Comparison of ENCODE assay signal across 17 cellular contexts in the genomic region with DNA sequence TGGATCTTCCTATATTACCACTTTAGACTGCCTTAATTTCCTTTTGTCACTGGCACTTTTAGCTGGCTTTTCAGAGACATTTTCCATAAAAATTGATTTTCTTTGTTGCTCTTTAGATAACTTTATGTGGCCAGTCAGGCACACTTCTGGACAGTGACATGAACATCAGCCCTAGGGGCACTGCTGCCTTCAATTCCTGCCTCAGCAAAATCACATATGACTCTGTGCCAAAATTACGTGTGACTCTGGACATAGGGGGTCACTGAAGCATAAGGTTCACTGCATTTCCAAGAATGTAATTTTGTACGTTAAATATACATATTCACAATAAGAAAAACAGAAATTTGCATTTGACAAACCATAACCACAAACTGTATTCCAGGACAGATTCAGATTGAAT.
A peak's percentile ranks its signal among the peaks of the same experiment; 100 is the strongest.
DNase-seq lines count a peak whose midpoint lies in the region; ATAC-seq, FAIRE-seq and TF ChIP-seq lines count a peak whose summit lies in the region.
"Had no signal": no experiment of that assay in that cellular context is flagged by ENCODE, and none has a peak within 500 bp of the region (broad histone marks: within the 10 kb centered on the region; RNA-seq: fewer than 3 reads in every experiment).

No MANE protein-coding gene starts in this region.

- DNase-seq in GM12892 (ENCODE audit: insufficient read length) (no peak), NCI-H2107 (lab: John Stamatoyannopoulos, UW) (no peak), uterus (no peak)
- no peak for DNase-seq in activated CD4-positive, CD25-positive, alpha-beta regulatory T cell (lab: John Stamatoyannopoulos, UW)
- no peak for DNase-seq in activated CD4-positive, CD25-positive, alpha-beta regulatory T cell treated with anti-CD3 and anti-CD28 coated beads, Interleukin-2, amount 50 U/mL, for 72 hours
- DNase-seq: activated naive CD4-positive, alpha-beta T cell treated with Interleukin-2 at 50 U/mL for 16 hours; GM23248; islet precursor cell; NCI-H1436; SIG-M5 had no signal

- no peaks in the 10 kb centered on the region for H3K9me3 ChIP-seq in uterus
- H3K9me3 ChIP-seq: gastroesophageal sphincter, vagina had no signal

- no peaks in the 10 kb centered on the region for H3K27me3 ChIP-seq in uterus
- H3K27me3 ChIP-seq: gastroesophageal sphincter, vagina had no signal

- no peak for TF ChIP-seq CTCF in uterus (IDR thresholded peaks at IDR 0.05)

- H3K36me3 ChIP-seq in uterus: peaks cover 0 to 2% of the 10 kb centered on the region in 2 donors

- no peak for TF ChIP-seq POLR2A in GM12892 (IDR thresholded peaks at IDR 0.05; ENCODE audit: low read depth, low read length)
- no peak for TF ChIP-seq POLR2A in uterus (IDR thresholded peaks at IDR 0.05)

- intact Hi-C loops in uterus (cut with DNase I; ENCODE audit: low total_unique reads): no loop called here

- no peaks in the 10 kb centered on the region for H3K4me1 ChIP-seq in uterus
- H3K4me1 ChIP-seq: gastroesophageal sphincter, parathyroid adenoma had no signal

- H3K4me3 ChIP-seq in uterus: no peak overlapping the region
- H3K4me3 ChIP-seq: gastroesophageal sphincter, GM23248, vagina had no signal

- peak; percentile 41 for ATAC-seq in GM19438 (IDR thresholded peaks at IDR 0.05; ENCODE audit: low read depth, unreplicated experiment)
- peak; percentile 20 for ATAC-seq in HG02678 (IDR thresholded peaks at IDR 0.05; ENCODE audit: unreplicated experiment)
- peak; percentile 37 for ATAC-seq in HG03378 (IDR thresholded peaks at IDR 0.05; ENCODE audit: unreplicated experiment)
- ATAC-seq: gastroesophageal sphincter had no signal

- peak; percentile 53 for FAIRE-seq in GM12892 (lab: Jason Lieb, UNC)
- FAIRE-seq: bronchial epithelial cell had no signal

- no peak overlapping the region for H3K27ac ChIP-seq in uterus
- H3K27ac ChIP-seq: gastroesophageal sphincter, GM23248, parathyroid adenoma, vagina had no signal
